In the genomic region with DNA sequence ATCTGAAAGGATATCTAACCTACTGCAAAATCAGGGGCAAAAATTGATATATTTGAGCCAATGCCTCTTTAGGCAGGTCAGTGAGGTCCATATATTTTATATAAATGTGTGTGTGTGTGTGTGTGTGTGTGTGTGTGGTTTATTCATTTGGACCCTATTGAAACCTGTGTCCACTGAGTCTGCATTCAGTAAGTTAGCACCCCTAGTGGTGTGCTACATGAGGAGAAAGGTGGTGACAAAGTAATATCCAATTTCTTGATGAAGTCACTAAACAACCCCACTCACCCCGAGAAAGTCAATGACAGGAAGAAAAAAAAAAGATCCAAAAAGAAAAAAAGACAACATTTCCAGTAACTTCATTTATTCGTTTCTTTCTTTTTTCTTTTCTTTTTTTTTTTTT, we compare ENCODE assay signal across 8 cellular contexts. TPM values are rescaled to one million over a fixed set of nuclear protein-coding genes. Genes with fewer than 3 reads are reported as not detected.
DNase-seq lines count a peak whose midpoint lies in the region; ATAC-seq, FAIRE-seq and TF ChIP-seq lines count a peak whose summit lies in the region.

No MANE protein-coding gene starts in this region.

- CTCF ChIA-PET in CD8-positive, alpha-beta memory T cell (lab: Charles Lee), result no interaction called here

- H3K4me3 ChIP-seq in Jurkat, Clone E6-1 (ENCODE audit: low read length), result no peak overlapping the region
- no peak overlapping the region for H3K4me3 ChIP-seq in bronchial epithelial cell (ENCODE audit: low read depth, low read length)
- H3K4me3 ChIP-seq in CD8-positive, alpha-beta memory T cell (ENCODE audit: low read length), result no peak overlapping the region

- peak overlapping the region in 2 of 7 donors; percentile 20 to 83 for H3K4me3 Mint-ChIP-seq in CD8-positive, alpha-beta memory T cell

- H3K9me3 ChIP-seq in CD8-positive, alpha-beta memory T cell (ENCODE audit: low read length), result no peaks in the 10 kb centered on the region

- no peaks in the 10 kb centered on the region for H3K27me3 Mint-ChIP-seq in CD8-positive, alpha-beta memory T cell

- H3K27me3 ChIP-seq in bronchial epithelial cell (ENCODE audit: control insufficient read depth, insufficient read depth, low read length), result no peaks in the 10 kb centered on the region
- H3K27me3 ChIP-seq in CD8-positive, alpha-beta memory T cell (ENCODE audit: insufficient read depth, low read length, poor library complexity, severe bottlenecking), result no peaks in the 10 kb centered on the region

- DNase-seq in NCI-H2227 (lab: John Stamatoyannopoulos, UW; ENCODE audit: unreplicated experiment), result peak; percentile 2
- DNase-seq in NCI-H2227 treated with DMSO at 0.1 percent for 48 hours (lab: John Stamatoyannopoulos, UW), result no peak
- peak; percentile 32 for DNase-seq in Jurkat, Clone E6-1 (ENCODE audit: low read depth, low spot score)
- DNase-seq in bronchial epithelial cell (ENCODE audit: low read depth), result peak; percentile 49
- peak; percentile 47 for DNase-seq in renal cortical epithelial cell (ENCODE audit: low read depth)
- no peak for DNase-seq in CD8-positive, alpha-beta memory T cell
- no peak for DNase-seq in UCSD-AML1 (lab: John Stamatoyannopoulos, UW; ENCODE audit: unreplicated experiment)

- ATAC-seq in GM19467 (IDR thresholded peaks at IDR 0.05; ENCODE audit: unreplicated experiment), result no peak

- no peaks in the 10 kb centered on the region for H3K9me3 Mint-ChIP-seq in CD8-positive, alpha-beta memory T cell

- no peaks in the 10 kb centered on the region for H3K36me3 ChIP-seq in bronchial epithelial cell (ENCODE audit: control insufficient read depth, insufficient read depth, low read length)
- no peaks in the 10 kb centered on the region for H3K36me3 ChIP-seq in CD8-positive, alpha-beta memory T cell (ENCODE audit: insufficient read depth, low read length)

- peaks cover 61% of the 10 kb centered on the region for H3K4me1 ChIP-seq in CD8-positive, alpha-beta memory T cell (ENCODE audit: insufficient read depth, low read length)

- H3K27ac Mint-ChIP-seq in CD8-positive, alpha-beta memory T cell, result peak overlapping the region in 2 of 8 donors; percentile 29 to 47

- FAIRE-seq in bronchial epithelial cell (lab: Jason Lieb, UNC), result no peak

- POLR2A ChIA-PET in CD8-positive, alpha-beta memory T cell (lab: Charles Lee), result no interaction called here

- H3K4me1 Mint-ChIP-seq in CD8-positive, alpha-beta memory T cell, result peaks cover 73 to 83% (median 80%) of the 10 kb centered on the region in 3 donors

- H3K36me3 Mint-ChIP-seq in CD8-positive, alpha-beta memory T cell, result peaks cover 0 to 12% (median 2%) of the 10 kb centered on the region in 3 donors

- no peak overlapping the region for H3K27ac ChIP-seq in CD8-positive, alpha-beta memory T cell (ENCODE audit: low read depth, low read length)

- peak; percentile 52 for TF ChIP-seq CTCF in bronchial epithelial cell (IDR thresholded peaks at IDR 0.05; ENCODE audit: insufficient read depth, low read length, severe bottlenecking)

RNA-seq across cellular contexts. Expression of a gene that starts 4.1 kb away (rescaled TPM):
- polyA plus RNA-seq in Jurkat, Clone E6-1 (2012; ENCODE audit: insufficient read depth, insufficient read length), result 24.2 TPM
- 64.9 and 71.6 TPM in 2 replicates for total RNA-seq in bronchial epithelial cell
- total RNA-seq in renal cortical epithelial cell, result 101 and 114 TPM in 2 replicates
- 10 to 100 TPM; 44.7 to 46.9 TPM for total RNA-seq in CD8-positive, alpha-beta memory T cell
- polyA plus RNA-seq in CD8-positive, alpha-beta memory T cell, result 25.8 TPM

Comparison
In these comparisons a context has a peak if more than half of its experiments do, and no peak if none do; other contexts are left out.
1. DNase-seq: peak in NCI-H2227 (single experiment), Jurkat, Clone E6-1 (single experiment), bronchial epithelial cell (single experiment) and renal cortical epithelial cell (single experiment); none in NCI-H2227 treated with DMSO at 0.1 percent for 48 hours (single experiment), CD8-positive, alpha-beta memory T cell (0 of 5) and UCSD-AML1 (single experiment).